ENCODE assay signal across 23 cellular contexts in the genomic region with DNA sequence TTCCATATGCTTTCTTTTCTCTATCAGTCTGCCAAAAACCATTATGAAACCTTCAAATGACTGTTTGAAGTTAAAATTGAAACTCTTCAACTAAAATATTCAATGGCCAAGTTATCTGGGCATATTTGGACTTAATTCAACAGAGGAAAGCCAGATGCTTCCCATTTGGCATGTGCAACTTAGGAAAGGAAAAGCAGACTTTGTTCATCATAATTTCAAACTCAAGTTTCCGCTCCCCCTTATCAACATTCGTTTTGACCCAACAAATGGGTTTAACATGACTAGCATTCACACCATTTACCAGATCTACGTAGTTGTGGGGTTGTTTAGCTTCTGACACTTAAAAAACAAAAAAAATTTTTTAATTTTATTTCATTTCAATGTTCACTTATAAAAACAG.
"Had no signal": no experiment of that assay in that cellular context is flagged by ENCODE, and none has a peak within 500 bp of the region (broad histone marks: within the 10 kb centered on the region; RNA-seq: fewer than 3 reads in every experiment).

No MANE protein-coding gene starts in this region.

- ATAC-seq: activated naive CD4-positive, alpha-beta T cell treated with anti-CD3 and anti-CD28 coated beads, Interleukin-2, amount 50 U/mL, for 72 hours; activated T-cell treated with anti-CD3 and anti-CD28 coated beads, Interleukin-2, amount 50 U/mL, for 72 hours; foreskin keratinocyte; lower lobe of right lung; natural killer cell; stimulated activated naive CD8-positive, alpha-beta T cell treated with anti-CD3 and anti-CD28 coated beads, Interleukin-15, Interleukin-2, amounts not matched to agents 100 U/mL and 50 U/mL, for 24 hours had no signal

- H3K9ac ChIP-seq: neural progenitor cell had no signal

- H3K4me1 ChIP-seq: foreskin keratinocyte, neural progenitor cell, uterus had no signal

- H3K27ac ChIP-seq: foreskin keratinocyte, lower lobe of right lung, neural progenitor cell, right lobe of liver had no signal

- FAIRE-seq: bronchial epithelial cell, colon had no signal

- H3K9me3 ChIP-seq: lower lobe of right lung, right lobe of liver, uterus had no signal

- H3K27me3 ChIP-seq: dorsolateral prefrontal cortex, foreskin keratinocyte, neural progenitor cell, right lobe of liver, uterus had no signal

- H3K4me2 ChIP-seq: neural progenitor cell had no signal

- H3K4me3 ChIP-seq: dorsolateral prefrontal cortex, lower lobe of right lung, neural progenitor cell, right lobe of liver, uterus had no signal

- DNase-seq: activated CD4-positive, alpha-beta T cell treated with anti-CD3 and anti-CD28 coated beads for 4 hours; activated CD4-positive, alpha-beta T cell treated with anti-CD3 and anti-CD28 coated beads, Interleukin-2, amount 50 U/mL, for 4 hours; activated CD4-positive, CD25-positive, alpha-beta regulatory T cell; activated naive CD4-positive, alpha-beta T cell; activated T-cell treated with anti-CD3 and anti-CD28 coated beads for 4 hours; activated T-cell treated with anti-CD3 and anti-CD28 coated beads, Interleukin-2, amount 50 U/mL, for 72 hours; dorsolateral prefrontal cortex; effector memory CD4-positive, alpha-beta T cell; erythroblast; foreskin keratinocyte; lower lobe of right lung; mesendoderm; natural killer cell; right lobe of liver; stimulated activated CD4-positive, alpha-beta T cell treated with anti-CD3 and anti-CD28 coated beads, Interleukin-12 subunit alpha, Interleukin-12 subunit beta, amount 100 ng/mL, for 4 hours; stimulated activated CD4-positive, alpha-beta T cell treated with anti-CD3 and anti-CD28 coated beads, Interleukin-4, amount 100 ng/mL, for 1 hour; stimulated activated naive CD8-positive, alpha-beta T cell treated with anti-CD3 and anti-CD28 coated beads, Interleukin-15, Interleukin-2, amounts not matched to agents 100 U/mL and 50 U/mL, for 24 hours; T-helper 1 cell; uterus had no signal

- H2AFZ ChIP-seq: neural progenitor cell had no signal

- H3K36me3 ChIP-seq: neural progenitor cell, uterus had no signal
